12 cellular contexts compared by ENCODE assay signal in the genomic region with DNA sequence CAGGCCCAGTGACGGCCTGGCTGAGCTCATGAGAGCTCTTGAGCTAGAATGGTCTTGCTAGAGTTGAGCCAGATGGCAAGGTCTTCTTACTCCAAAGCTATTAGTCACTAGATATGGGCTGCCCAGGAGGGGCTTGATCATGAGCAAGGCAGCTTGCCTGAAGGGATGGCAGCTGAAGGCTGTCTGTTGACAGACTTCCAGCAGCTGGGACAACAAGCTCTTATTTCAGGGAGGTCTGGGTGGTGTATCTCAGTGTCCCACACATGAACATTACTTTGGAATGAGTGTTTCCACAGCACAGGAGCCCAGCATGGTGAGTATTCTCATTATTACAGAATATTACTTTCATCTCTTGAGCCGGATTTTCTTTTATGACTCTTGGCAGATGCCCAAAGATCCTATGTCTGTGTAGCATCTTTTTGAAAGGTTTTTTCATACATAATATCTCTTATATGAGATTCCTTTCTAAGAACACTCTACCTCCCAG.
DNase-seq lines count a peak whose midpoint lies in the region; ATAC-seq and TF ChIP-seq lines count a peak whose summit lies in the region.
"Had no signal": no experiment of that assay in that cellular context is flagged by ENCODE, and none has a peak within 500 bp of the region (broad histone marks: within the 10 kb centered on the region; RNA-seq: fewer than 3 reads in every experiment).

No MANE protein-coding gene starts in this region.

- H3K36me3 Mint-ChIP-seq in T-helper 2 cell treated with Interferon-gamma antibody and Interleukin-4, amounts not matched to agents 5 μg/mL and 100 μg/mL, for 36 hours (ENCODE audit: low read depth), result no peaks in the 10 kb centered on the region
- no peaks in the 10 kb centered on the region for H3K36me3 Mint-ChIP-seq in effector memory CD8-positive, alpha-beta T cell (ENCODE audit: insufficient read depth)

- DNase-seq in Daoy (ENCODE audit: low read depth), result peak; percentile 76
- DNase-seq in NCI-H2171 treated with DMSO at 0.1 percent for 48 hours (lab: John Stamatoyannopoulos, UW), result peak; percentile 86
- DNase-seq in cardiac fibroblast (ENCODE audit: low read depth in 2 of 2), result peak; percentile 72 to 74
- DNase-seq in non-pigmented ciliary epithelial cell (ENCODE audit: low read depth), result peak; percentile 83
- DNase-seq in SIG-M5 (lab: John Stamatoyannopoulos, UW), result no peak
- DNase-seq in T-helper 2 cell treated with Interferon-gamma antibody and Interleukin-4, amounts not matched to agents 5 μg/mL and 100 μg/mL, for 36 hours (ENCODE audit: low spot score), result no peak
- no peak for DNase-seq in effector memory CD8-positive, alpha-beta T cell
- DNase-seq: endodermal cell, NCI-H1105 treated with DMSO at 0.1 percent for 48 hours, uterus had no signal

- H3K9me3 Mint-ChIP-seq in T-helper 2 cell treated with Interferon-gamma antibody and Interleukin-4, amounts not matched to agents 5 μg/mL and 100 μg/mL, for 36 hours, result no peaks in the 10 kb centered on the region
- H3K9me3 Mint-ChIP-seq in effector memory CD8-positive, alpha-beta T cell, result no peaks in the 10 kb centered on the region
- H3K9me3 Mint-ChIP-seq: activated T-helper 1 cell treated with anti-CD3 and anti-CD28 coated beads, Interleukin-12 subunit alpha, Interleukin-12 subunit beta, Interleukin-2, Interleukin-4 antibody, amounts not matched to agents 30 ng/mL and 10 ng/mL and 1 ng/mL, durations not matched to agents 14 hours and 24 hours and 36 hours; endodermal cell had no signal

- H3K27ac Mint-ChIP-seq in T-helper 2 cell treated with Interferon-gamma antibody and Interleukin-4, amounts not matched to agents 5 μg/mL and 100 μg/mL, for 36 hours, result no peak overlapping the region
- H3K27ac Mint-ChIP-seq in effector memory CD8-positive, alpha-beta T cell, result no peak overlapping the region
- H3K27ac Mint-ChIP-seq: activated T-helper 1 cell treated with anti-CD3 and anti-CD28 coated beads, Interleukin-12 subunit alpha, Interleukin-12 subunit beta, Interleukin-2, Interleukin-4 antibody, amounts not matched to agents 30 ng/mL and 10 ng/mL and 1 ng/mL, durations not matched to agents 14 hours and 24 hours and 36 hours; endodermal cell had no signal

- ATAC-seq in GM21360 (IDR thresholded peaks at IDR 0.05; ENCODE audit: unreplicated experiment), result no peak
- no peak for ATAC-seq in effector memory CD8-positive, alpha-beta T cell (replicated peaks)

- TF ChIP-seq CTCF in cardiac fibroblast (IDR thresholded peaks at IDR 0.05; ENCODE audit: low read depth, low read length), result no peak

- no peaks in the 10 kb centered on the region for H3K4me1 Mint-ChIP-seq in T-helper 2 cell treated with Interferon-gamma antibody and Interleukin-4, amounts not matched to agents 5 μg/mL and 100 μg/mL, for 36 hours (ENCODE audit: low read depth)
- H3K4me1 Mint-ChIP-seq in effector memory CD8-positive, alpha-beta T cell (ENCODE audit: low read depth in 2 of 2), result peaks cover 0 to 4% of the 10 kb centered on the region in 2 donors

- H3K4me3 ChIP-seq in cardiac fibroblast (replicated peaks in 1 of 2; ENCODE audit: low read depth in 2 of 2, low read length in 2 of 2), result no peak overlapping the region
- H3K4me3 ChIP-seq: uterus had no signal

- peaks cover 3% of the 10 kb centered on the region for H3K27me3 Mint-ChIP-seq in T-helper 2 cell treated with Interferon-gamma antibody and Interleukin-4, amounts not matched to agents 5 μg/mL and 100 μg/mL, for 36 hours (ENCODE audit: low read depth)
- H3K27me3 Mint-ChIP-seq in effector memory CD8-positive, alpha-beta T cell, result peaks cover 7 to 21% of the 10 kb centered on the region in 2 donors

- no peak overlapping the region for H3K4me3 Mint-ChIP-seq in T-helper 2 cell treated with Interferon-gamma antibody and Interleukin-4, amounts not matched to agents 5 μg/mL and 100 μg/mL, for 36 hours
- H3K4me3 Mint-ChIP-seq in effector memory CD8-positive, alpha-beta T cell, result no peak overlapping the region
- H3K4me3 Mint-ChIP-seq: activated T-helper 1 cell treated with anti-CD3 and anti-CD28 coated beads, Interleukin-12 subunit alpha, Interleukin-12 subunit beta, Interleukin-2, Interleukin-4 antibody, amounts not matched to agents 30 ng/mL and 10 ng/mL and 1 ng/mL, durations not matched to agents 14 hours and 24 hours and 36 hours; endodermal cell had no signal

Comparison
In these comparisons a context has a peak if more than half of its experiments do, and no peak if none do; other contexts are left out.
1. DNase-seq: peak in Daoy (single experiment), NCI-H2171 treated with DMSO at 0.1 percent for 48 hours (single experiment), cardiac fibroblast (2 of 2) and non-pigmented ciliary epithelial cell (single experiment); none in SIG-M5 (single experiment), T-helper 2 cell treated with Interferon-gamma antibody and Interleukin-4, amounts not matched to agents 5 μg/mL and 100 μg/mL, for 36 hours (single experiment) and effector memory CD8-positive, alpha-beta T cell (0 of 3).